14 cellular contexts compared by ENCODE assay signal in genomic region chr6:130967502-130968469, GRCh38.
DNase-seq lines count a peak whose midpoint lies in the region; ATAC-seq and TF ChIP-seq lines count a peak whose summit lies in the region.
"Had no signal": no experiment of that assay in that cellular context is flagged by ENCODE, and none has a peak within 500 bp of the region (broad histone marks: within the 10 kb centered on the region; RNA-seq: fewer than 3 reads in every experiment).

No MANE protein-coding gene starts in this region.

- BruUV-seq in Caco-2 (replicated peaks; lab: Mats Ljungman, UMichigan) = no TSS peak

- POLR2A ChIA-PET in Caco-2 (lab: Charles Lee) = no interaction called here
- POLR2A ChIA-PET in WTC11 (lab: Charles Lee) = interaction anchor here (0.6 kb wide), 1 partner anchor 16 kb away, joined by 3 read pairs; no protein-coding TSS in a partner anchor

- H3K4me1 Mint-ChIP-seq in Caco-2 (ENCODE audit: low read depth, unreplicated experiment) (peaks cover 22% of the 10 kb centered on the region), WTC11 (peaks cover 58% of the 10 kb centered on the region)
- H3K4me1 Mint-ChIP-seq in effector memory CD8-positive, alpha-beta T cell (ENCODE audit: low read depth in 2 of 2) = no peaks in the 10 kb centered on the region

- H3K27me3 ChIP-seq in Caco-2 (replicated peaks; ENCODE audit: control insufficient read depth, insufficient read depth, low read length) (no peaks in the 10 kb centered on the region), heart left ventricle (no peaks in the 10 kb centered on the region)
- H3K27me3 ChIP-seq: body of pancreas had no signal

- H3K36me3 Mint-ChIP-seq in Caco-2 (ENCODE audit: insufficient read depth, unreplicated experiment) (peaks cover 4% of the 10 kb centered on the region), WTC11 (no peaks in the 10 kb centered on the region)
- H3K36me3 Mint-ChIP-seq in effector memory CD8-positive, alpha-beta T cell (ENCODE audit: insufficient read depth) = peaks cover 3% of the 10 kb centered on the region

- DNase-seq in Caco-2 = no peak
- no peak for DNase-seq in WTC11 (ENCODE audit: low spot score)
- no peak for DNase-seq in heart left ventricle
- DNase-seq in putamen (ENCODE audit: low spot score) = peak; percentile 50
- DNase-seq in effector memory CD8-positive, alpha-beta T cell = no peak
- DNase-seq in effector CD4-positive, alpha-beta T cell = no peak
- DNase-seq: body of pancreas; glutamatergic neuron; NCI-H774; stimulated activated CD4-positive, alpha-beta T cell treated with anti-CD3 and anti-CD28 coated beads, Interleukin-15, amount 100 ng/mL, for 24 hours; stimulated activated naive CD4-positive, alpha-beta T cell treated with Interleukin-2 at 50 U/mL for 16 hours had no signal

- no peaks in the 10 kb centered on the region for H3K9me3 Mint-ChIP-seq in Caco-2 (ENCODE audit: unreplicated experiment)
- H3K9me3 Mint-ChIP-seq in WTC11 = no peaks in the 10 kb centered on the region
- H3K9me3 Mint-ChIP-seq in effector memory CD8-positive, alpha-beta T cell = no peaks in the 10 kb centered on the region
- H3K9me3 Mint-ChIP-seq: T-helper 1 cell treated with Interleukin-12 subunit alpha and Interleukin-12 subunit beta and Interleukin-4 antibody, amounts not matched to agents 30 μg/mL and 1 μg/mL, for 36 hours had no signal

- TF ChIP-seq CTCF in Caco-2 (IDR thresholded peaks at IDR 0.05; ENCODE audit: insufficient read depth in 1 of 2, low read depth in 1 of 2, low read length in 1 of 2, severe bottlenecking in 1 of 2, unreplicated experiment in 1 of 2) (no peak), WTC11 (IDR thresholded peaks at IDR 0.05) (no peak), heart left ventricle (IDR thresholded peaks at IDR 0.05) (no peak)

- H3K4me3 ChIP-seq in Caco-2 (ENCODE audit: low read depth, low read length) = no peak overlapping the region
- peak overlapping the region in 10 of 12 donors; percentile 25 to 69 (median 52) for H3K4me3 ChIP-seq in heart left ventricle
- H3K4me3 ChIP-seq: body of pancreas had no signal

- H3K27ac ChIP-seq in heart left ventricle = peak overlapping the region; percentile 5 to 85 (median 68)
- H3K27ac ChIP-seq: body of pancreas had no signal

- CTCF ChIA-PET in Caco-2 (lab: Charles Lee) = no interaction called here
- CTCF ChIA-PET in WTC11 (lab: Charles Lee) = no interaction called here

- H3K9me3 ChIP-seq in Caco-2 (no peaks in the 10 kb centered on the region), heart left ventricle (no peaks in the 10 kb centered on the region)
- H3K9me3 ChIP-seq: body of pancreas had no signal

- TF ChIP-seq POLR2A in heart left ventricle (IDR thresholded peaks at IDR 0.05) = no peak

- no peaks in the 10 kb centered on the region for H3K36me3 ChIP-seq in Caco-2 (ENCODE audit: control insufficient read depth, insufficient read depth, low read length)
- no peaks in the 10 kb centered on the region for H3K36me3 ChIP-seq in heart left ventricle

- H3K4me3 Mint-ChIP-seq in Caco-2 (ENCODE audit: unreplicated experiment) = no peak overlapping the region
- H3K4me3 Mint-ChIP-seq in WTC11 = no peak overlapping the region
- no peak overlapping the region for H3K4me3 Mint-ChIP-seq in effector memory CD8-positive, alpha-beta T cell
- H3K4me3 Mint-ChIP-seq: T-helper 1 cell treated with Interleukin-12 subunit alpha and Interleukin-12 subunit beta and Interleukin-4 antibody, amounts not matched to agents 30 μg/mL and 1 μg/mL, for 36 hours had no signal

- no peak for ATAC-seq in WTC11
- ATAC-seq in heart left ventricle = peak in 3 of 4 donors; percentile 30 to 71 (median 51)
- ATAC-seq in SK-N-SH treated with all-trans-retinoic acid at 6 μM for 48 hours = no peak
- ATAC-seq in effector memory CD8-positive, alpha-beta T cell (replicated peaks) = no peak
- ATAC-seq in GM18861 (IDR thresholded peaks at IDR 0.05; ENCODE audit: unreplicated experiment) = no peak
- ATAC-seq: body of pancreas had no signal

- peak overlapping the region; percentile 15 for H3K27ac Mint-ChIP-seq in Caco-2 (ENCODE audit: unreplicated experiment)
- H3K27ac Mint-ChIP-seq in WTC11 = peak overlapping the region; percentile 66
- no peak overlapping the region for H3K27ac Mint-ChIP-seq in effector memory CD8-positive, alpha-beta T cell
- H3K27ac Mint-ChIP-seq: T-helper 1 cell treated with Interleukin-12 subunit alpha and Interleukin-12 subunit beta and Interleukin-4 antibody, amounts not matched to agents 30 μg/mL and 1 μg/mL, for 36 hours had no signal

- peaks cover 33% of the 10 kb centered on the region for H3K4me1 ChIP-seq in Caco-2
- peaks cover 0 to 56% (median 37%) of the 10 kb centered on the region in 12 donors for H3K4me1 ChIP-seq in heart left ventricle

- intact Hi-C loops in Caco-2 (cut with micrococcal nuclease; ENCODE audit: unreplicated experiment) = no loop called here
- intact Hi-C loops in heart left ventricle (cut with DNase I) = loop anchor here in 4 of 10 donors (2.0 to 10.0 kb wide), 3 partner anchors 95 to 97 kb away; partner anchors contain the start of gene EPB41L2 (in 4 of the 4)

- no peaks in the 10 kb centered on the region for H3K27me3 Mint-ChIP-seq in Caco-2 (ENCODE audit: insufficient read depth, unreplicated experiment)
- no peaks in the 10 kb centered on the region for H3K27me3 Mint-ChIP-seq in WTC11 (ENCODE audit: low read depth)
- H3K27me3 Mint-ChIP-seq in effector memory CD8-positive, alpha-beta T cell = no peaks in the 10 kb centered on the region

- 37 to 54% (median 43%) methylated on average over 8 of the region's 8 CpGs for WGBS in heart left ventricle, 4 donors

TF ChIP-seq in WTC11, 78 proteins besides CTCF, POLR2A, EP300 and RAD21 (continues in another document):
- TF ChIP-seq EMX1 (CRISPR knock-in tag; IDR thresholded peaks at IDR 0.05) = no peak
- no peak for TF ChIP-seq ZNF425 (CRISPR knock-in tag; conservative IDR thresholded peaks at IDR 0.05)
- no peak for TF ChIP-seq JUN (CRISPR knock-in tag; IDR thresholded peaks at IDR 0.05)
- no peak for TF ChIP-seq KAT7 (CRISPR knock-in tag; IDR thresholded peaks at IDR 0.05; ENCODE audit: borderline replicate concordance)
- no peak for TF ChIP-seq MLX (CRISPR knock-in tag; IDR thresholded peaks at IDR 0.05)
- no peak for TF ChIP-seq FOXJ3 (CRISPR knock-in tag; IDR thresholded peaks at IDR 0.05; ENCODE audit: borderline replicate concordance)

TF ChIP-seq in SK-N-SH treated with all-trans-retinoic acid at 6 μM for 48 hours, 23 proteins besides CTCF, POLR2A, EP300 and RAD21 (continues in another document):
- no peak for TF ChIP-seq TCF4 (CRISPR knock-in tag; IDR thresholded peaks at IDR 0.05; ENCODE audit: borderline replicate concordance)
- no peak for TF ChIP-seq BACH2 (CRISPR knock-in tag; IDR thresholded peaks at IDR 0.05; ENCODE audit: borderline replicate concordance)
- no peak for TF ChIP-seq ZNF70 (CRISPR knock-in tag; IDR thresholded peaks at IDR 0.05)
- no peak for TF ChIP-seq GLIS3 (CRISPR knock-in tag; IDR thresholded peaks at IDR 0.05)
- no peak for TF ChIP-seq TOX (CRISPR knock-in tag; IDR thresholded peaks at IDR 0.05; ENCODE audit: borderline replicate concordance)
- no peak for TF ChIP-seq ZFP30 (CRISPR knock-in tag; IDR thresholded peaks at IDR 0.05)
- TF ChIP-seq PPARA (CRISPR knock-in tag; IDR thresholded peaks at IDR 0.05; ENCODE audit: borderline replicate concordance) = no peak
- no peak for TF ChIP-seq ESRRG (CRISPR knock-in tag; IDR thresholded peaks at IDR 0.05)
- TF ChIP-seq PATZ1 (CRISPR knock-in tag; IDR thresholded peaks at IDR 0.05; ENCODE audit: borderline replicate concordance) = no peak
- TF ChIP-seq ZFP3 (CRISPR knock-in tag; IDR thresholded peaks at IDR 0.05) = no peak
- no peak for TF ChIP-seq RARB (CRISPR knock-in tag; IDR thresholded peaks at IDR 0.05)
- TF ChIP-seq CREB5 (CRISPR knock-in tag; IDR thresholded peaks at IDR 0.05; ENCODE audit: low read depth) = no peak
- TF ChIP-seq CSRNP3 (CRISPR knock-in tag; IDR thresholded peaks at IDR 0.05) = no peak
- no peak for TF ChIP-seq ZNF565 (CRISPR knock-in tag; conservative IDR thresholded peaks at IDR 0.05; ENCODE audit: low read depth)

Comparison
In these comparisons a context has a peak if more than half of its experiments do, and no peak if none do; other contexts are left out.
1. H3K27ac Mint-ChIP-seq: peak in Caco-2 (single experiment) and WTC11 (single experiment); none in effector memory CD8-positive, alpha-beta T cell (0 of 2).
2. ATAC-seq: peak in heart left ventricle (3 of 4); none in WTC11 (single experiment), SK-N-SH treated with all-trans-retinoic acid at 6 μM for 48 hours (single experiment), effector memory CD8-positive, alpha-beta T cell (single experiment) and GM18861 (single experiment).